Comparison of ENCODE assay signal across 22 cellular contexts in the genomic region with DNA sequence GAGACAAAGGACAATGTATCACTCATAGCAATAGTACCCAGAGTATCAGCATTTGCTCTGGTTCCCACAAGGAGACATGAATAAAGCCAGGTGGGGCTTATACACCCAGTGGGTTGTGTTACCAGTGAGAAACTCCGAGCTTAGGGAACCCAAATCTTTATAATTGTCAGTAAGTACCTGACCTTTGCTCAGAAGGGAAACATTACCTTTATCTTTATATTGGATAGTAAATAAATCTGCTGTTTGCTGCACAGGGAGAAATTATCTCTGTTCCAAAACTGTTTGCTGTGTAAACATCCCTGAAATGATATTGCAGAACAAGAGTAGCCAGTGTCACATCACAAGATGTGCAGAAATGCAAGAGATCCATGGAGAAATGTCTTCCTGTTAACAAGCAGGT. TPM values are rescaled to one million over a fixed set of nuclear protein-coding genes. Genes with fewer than 3 reads are reported as not detected.
A peak's percentile ranks its signal among the peaks of the same experiment; 100 is the strongest.
DNase-seq lines count a peak whose midpoint lies in the region; ATAC-seq and TF ChIP-seq lines count a peak whose summit lies in the region.
"Had no signal": no experiment of that assay in that cellular context is flagged by ENCODE, and none has a peak within 500 bp of the region (broad histone marks: within the 10 kb centered on the region; RNA-seq: fewer than 3 reads in every experiment).

No MANE protein-coding gene starts in this region.

- CTCF ChIA-PET in activated naive CD4-positive, alpha-beta T cell treated with anti-CD3 and anti-CD28 coated beads for 36 hours (lab: Charles Lee) = interaction anchor here (1.0 kb wide), 1 partner anchor 14 kb away, joined by 3 read pairs; no protein-coding TSS in a partner anchor

- no peaks in the 10 kb centered on the region for H3K9me3 Mint-ChIP-seq in activated naive CD4-positive, alpha-beta T cell treated with anti-CD3 and anti-CD28 coated beads for 36 hours
- H3K9me3 Mint-ChIP-seq: activated naive CD4-positive, alpha-beta T cell treated with anti-CD3 and anti-CD28 coated beads, Interleukin-2, amount 50 U/mL, for 24 hours; activated T-cell treated with anti-CD3 and anti-CD28 coated beads, Interleukin-2, amount 50 U/mL, for 24 hours; CD8-positive, alpha-beta memory T cell; stimulated activated effector memory CD8-positive, alpha-beta T cell treated with anti-CD3 and anti-CD28 coated beads, Interleukin-12 subunit alpha, Interleukin-12 subunit beta, amount 100 ng/mL, for 72 hours had no signal

- no peaks in the 10 kb centered on the region for H3K4me1 ChIP-seq in colonic mucosa
- H3K4me1 ChIP-seq in osteoblast (ENCODE audit: insufficient read depth, low read length) = peaks cover 29% of the 10 kb centered on the region

- intact Hi-C loops in colonic mucosa (cut with DNase I) = no loop called here
- intact Hi-C loops in activated naive CD4-positive, alpha-beta T cell treated with anti-CD3 and anti-CD28 coated beads for 36 hours (cut with micrococcal nuclease) = no loop called here

- H4K20me1 ChIP-seq in osteoblast (ENCODE audit: insufficient read depth, low read length) = no peaks in the 10 kb centered on the region

- H3K27me3 ChIP-seq in colonic mucosa = no peaks in the 10 kb centered on the region
- no peaks in the 10 kb centered on the region for H3K27me3 ChIP-seq in osteoblast (ENCODE audit: insufficient read depth, low read length)

- H3K27me3 Mint-ChIP-seq in activated naive CD4-positive, alpha-beta T cell treated with anti-CD3 and anti-CD28 coated beads for 36 hours (ENCODE audit: low read depth) = peaks cover 5% of the 10 kb centered on the region

- H3K4me3 Mint-ChIP-seq in activated naive CD4-positive, alpha-beta T cell treated with anti-CD3 and anti-CD28 coated beads for 36 hours = no peak overlapping the region
- H3K4me3 Mint-ChIP-seq: activated CD8-positive, alpha-beta T cell treated with anti-CD3 and anti-CD28 coated beads, Interleukin-2, amount 10 ng/mL, durations not matched to agents 7 days and 5 days; activated naive CD4-positive, alpha-beta T cell treated with anti-CD3 and anti-CD28 coated beads, Interleukin-2, amount 50 U/mL, for 24 hours; activated T-cell treated with anti-CD3 and anti-CD28 coated beads, Interleukin-2, amount 50 U/mL, for 24 hours; CD8-positive, alpha-beta memory T cell; neural crest cell; stimulated activated effector memory CD8-positive, alpha-beta T cell treated with anti-CD3 and anti-CD28 coated beads, Interleukin-12 subunit alpha, Interleukin-12 subunit beta, amount 100 ng/mL, for 72 hours had no signal

- no peak for ATAC-seq in HG02870 (IDR thresholded peaks at IDR 0.05; ENCODE audit: unreplicated experiment)
- no peak for ATAC-seq in HG02840 (IDR thresholded peaks at IDR 0.05; ENCODE audit: low FRiP score, unreplicated experiment)

- no peaks in the 10 kb centered on the region for H3K36me3 Mint-ChIP-seq in activated naive CD4-positive, alpha-beta T cell treated with anti-CD3 and anti-CD28 coated beads for 36 hours (ENCODE audit: low read depth)
- H3K36me3 Mint-ChIP-seq: stimulated activated effector memory CD8-positive, alpha-beta T cell treated with anti-CD3 and anti-CD28 coated beads, Interleukin-12 subunit alpha, Interleukin-12 subunit beta, amount 100 ng/mL, for 72 hours had no signal

- H3K4me1 Mint-ChIP-seq in activated naive CD4-positive, alpha-beta T cell treated with anti-CD3 and anti-CD28 coated beads for 36 hours (ENCODE audit: low read depth) = peaks cover 8% of the 10 kb centered on the region
- H3K4me1 Mint-ChIP-seq: CD8-positive, alpha-beta memory T cell; neural crest cell; stimulated activated effector memory CD8-positive, alpha-beta T cell treated with anti-CD3 and anti-CD28 coated beads, Interleukin-12 subunit alpha, Interleukin-12 subunit beta, amount 100 ng/mL, for 72 hours had no signal

- H3K27ac ChIP-seq in colonic mucosa (peak overlapping the region; percentile 53), osteoblast (ENCODE audit: low read depth, low read length) (peak overlapping the region; percentile 96)

- no peak overlapping the region for H3K27ac Mint-ChIP-seq in activated naive CD4-positive, alpha-beta T cell treated with anti-CD3 and anti-CD28 coated beads for 36 hours
- H3K27ac Mint-ChIP-seq: activated CD8-positive, alpha-beta T cell treated with anti-CD3 and anti-CD28 coated beads, Interleukin-2, amount 10 ng/mL, durations not matched to agents 7 days and 5 days; activated naive CD4-positive, alpha-beta T cell treated with anti-CD3 and anti-CD28 coated beads, Interleukin-2, amount 50 U/mL, for 24 hours; activated T-cell treated with anti-CD3 and anti-CD28 coated beads, Interleukin-2, amount 50 U/mL, for 24 hours; CD8-positive, alpha-beta memory T cell; stimulated activated effector memory CD8-positive, alpha-beta T cell treated with anti-CD3 and anti-CD28 coated beads, Interleukin-12 subunit alpha, Interleukin-12 subunit beta, amount 100 ng/mL, for 72 hours had no signal

- no peak overlapping the region for H3K9ac ChIP-seq in colonic mucosa (ENCODE audit: low read depth in 2 of 2, low read length in 2 of 2)

- H3K36me3 ChIP-seq in colonic mucosa (no peaks in the 10 kb centered on the region), osteoblast (ENCODE audit: insufficient read depth, low read length) (no peaks in the 10 kb centered on the region)

- no peaks in the 10 kb centered on the region for H3K9me3 ChIP-seq in colonic mucosa
- no peaks in the 10 kb centered on the region for H3K9me3 ChIP-seq in osteoblast (ENCODE audit: low read depth, low read length)

- peak overlapping the region; percentile 0 for H3K4me2 ChIP-seq in osteoblast (ENCODE audit: insufficient read depth, low read length)

- TF ChIP-seq CTCF in colonic mucosa (IDR thresholded peaks at IDR 0.05) = no peak
- no peak for TF ChIP-seq CTCF in osteoblast (IDR thresholded peaks at IDR 0.05; ENCODE audit: extremely low read depth, low read depth, low read length)

- H3K79me2 ChIP-seq in osteoblast (ENCODE audit: insufficient read depth, low read length) = no peaks in the 10 kb centered on the region

- no peak overlapping the region for H3K4me3 ChIP-seq in colonic mucosa
- no peak overlapping the region for H3K4me3 ChIP-seq in osteoblast (ENCODE audit: insufficient read depth, low read length)

- DNase-seq in DMS53 treated with DMSO at 0.1 percent for 48 hours (lab: John Stamatoyannopoulos, UW; ENCODE audit: unreplicated experiment) (peak; percentile 94), NCI-H69 (lab: John Stamatoyannopoulos, UW) (peak; percentile 45), colonic mucosa (peak; percentile 37), osteoblast (ENCODE audit: insufficient read length, low spot score, missing footprints) (no peak), T-helper 2 cell (no peak)
- DNase-seq in activated naive CD4-positive, alpha-beta T cell treated with anti-CD3 and anti-CD28 coated beads for 36 hours = no peak
- DNase-seq: activated CD4-positive, CD25-positive, alpha-beta regulatory T cell; activated CD8-positive, alpha-beta T cell treated with anti-CD3 and anti-CD28 coated beads, Interleukin-2, amount 10 ng/mL, durations not matched to agents 7 days and 5 days; activated T-cell treated with anti-CD3 and anti-CD28 coated beads, Interleukin-2, amount 50 U/mL, for 24 hours; CD8-positive, alpha-beta memory T cell; cortex of kidney; DND-41; Kasumi-1; NCI-H1105 treated with DMSO at 0.1 percent for 48 hours; NCI-H526; SIG-M5; stimulated activated CD4-positive, alpha-beta T cell treated with anti-CD3 and anti-CD28 coated beads, Interleukin-15, amount 100 ng/mL, for 24 hours had no signal

- no peak overlapping the region for H2AFZ ChIP-seq in osteoblast (ENCODE audit: low read length)

RNA-seq across cellular contexts. Expression of gene SLAIN2, which starts 12.1 kb away (rescaled TPM):
- 10 to 100 TPM; 70.2 to 98.5 TPM for total RNA-seq in colonic mucosa
- total RNA-seq in osteoblast = 64.1 and 77.2 TPM in 2 replicates
- total RNA-seq in activated naive CD4-positive, alpha-beta T cell treated with anti-CD3 and anti-CD28 coated beads for 36 hours = 10 to 100 TPM; 39.7 to 42.6 TPM

RNA-seq across cellular contexts. Expression of gene TEC, which starts 59.6 kb away (rescaled TPM):
- 1 to 10 TPM; 2.1 to 2.9 TPM for total RNA-seq in colonic mucosa
- 1.5 and 1.8 TPM in 2 replicates for total RNA-seq in osteoblast
- total RNA-seq in activated naive CD4-positive, alpha-beta T cell treated with anti-CD3 and anti-CD28 coated beads for 36 hours = 1 to 10 TPM; 3.4 to 3.7 TPM

Comparison
In these comparisons a context has a peak if more than half of its experiments do, and no peak if none do; other contexts are left out.
1. DNase-seq: peak in DMS53 treated with DMSO at 0.1 percent for 48 hours (single experiment), NCI-H69 (single experiment) and colonic mucosa (single experiment); none in osteoblast (single experiment), T-helper 2 cell (0 of 5) and activated naive CD4-positive, alpha-beta T cell treated with anti-CD3 and anti-CD28 coated beads for 36 hours (single experiment).